In genomic region chr13:110913911-110914292, GRCh38 we compare ENCODE assay signal across 8 cellular contexts. TPM values are rescaled to one million over a fixed set of nuclear protein-coding genes. Genes with fewer than 3 reads are reported as not detected.
DNase-seq lines count a peak whose midpoint lies in the region; ATAC-seq and TF ChIP-seq lines count a peak whose summit lies in the region.

No MANE protein-coding gene starts in this region.

- H3K9me3 ChIP-seq in ES-I3 (ENCODE audit: control insufficient read depth, insufficient read depth, low read length) (no peaks in the 10 kb centered on the region), MG63 (no peaks in the 10 kb centered on the region), uterus (no peaks in the 10 kb centered on the region)

- peak overlapping the region; percentile 90 for H3K9ac ChIP-seq in ES-I3 (ENCODE audit: low read depth, low read length)
- H3K9ac ChIP-seq in mesendoderm (ENCODE audit: low read length), result peak overlapping the region; percentile 100

- H3K4me1 ChIP-seq in ES-I3 (ENCODE audit: insufficient read depth, low read length), result peaks cover 33% of the 10 kb centered on the region
- peaks cover 8% of the 10 kb centered on the region for H3K4me1 ChIP-seq in mesendoderm (ENCODE audit: control insufficient read depth, low read depth, low read length)
- H3K4me1 ChIP-seq in uterus, result peaks cover 4 to 7% of the 10 kb centered on the region in 2 donors

- DNase-seq in MG63, result no peak
- DNase-seq in cardiac fibroblast (ENCODE audit: low read depth in 2 of 2), result no peak
- no peak for DNase-seq in mesendoderm
- peak in 1 of 2 donors; percentile 46 for DNase-seq in uterus
- no peak for DNase-seq in DMS 273 treated with DMSO at 0.1 percent for 48 hours (lab: John Stamatoyannopoulos, UW)

- no peak overlapping the region for H2BK15ac ChIP-seq in mesendoderm (replicated peaks; ENCODE audit: low read depth)

- no peaks in the 10 kb centered on the region for H3K27me3 ChIP-seq in MG63
- H3K27me3 ChIP-seq in mesendoderm (ENCODE audit: insufficient read depth, low read length, poor library complexity), result no peaks in the 10 kb centered on the region
- H3K27me3 ChIP-seq in uterus, result no peaks in the 10 kb centered on the region

- H3K4me3 ChIP-seq in MG63 (peak overlapping the region; percentile 100), cardiac fibroblast (replicated peaks in 1 of 2; ENCODE audit: low read depth in 2 of 2, low read length in 2 of 2) (peak overlapping the region; percentile 99), mesendoderm (ENCODE audit: low read length) (peak overlapping the region; percentile 99), uterus (peak overlapping the region; percentile 86 to 100)

- ATAC-seq in GM21381 (IDR thresholded peaks at IDR 0.05; ENCODE audit: unreplicated experiment), result no peak
- ATAC-seq in HG03135 (IDR thresholded peaks at IDR 0.05; ENCODE audit: unreplicated experiment), result no peak

- intact Hi-C loops in uterus (cut with DNase I; ENCODE audit: low total_unique reads), result loop anchor here (10.0 kb wide), 1 partner anchor 199 kb away; the partner anchor contains the start of gene ING1

- no peaks in the 10 kb centered on the region for H3K79me1 ChIP-seq in mesendoderm (ENCODE audit: low read length)

- H3K23ac ChIP-seq in mesendoderm (ENCODE audit: low read length), result peak overlapping the region; percentile 99

- TF ChIP-seq POLR2A in uterus (IDR thresholded peaks at IDR 0.05), result no peak

- H3K27ac ChIP-seq in mesendoderm (ENCODE audit: low read depth, low read length) (peak overlapping the region; percentile 94), uterus (peak overlapping the region; percentile 99 to 100)

- H3K18ac ChIP-seq in mesendoderm (ENCODE audit: low read length), result peak overlapping the region; percentile 86

- peak overlapping the region; percentile 95 for H3K4me2 ChIP-seq in mesendoderm (ENCODE audit: low read length)

- peaks cover 54% of the 10 kb centered on the region for H3K79me2 ChIP-seq in mesendoderm (ENCODE audit: control insufficient read depth, insufficient read depth, low read length)

- peak overlapping the region; percentile 68 for H2BK120ac ChIP-seq in mesendoderm (ENCODE audit: low read depth, low read length)

- H3K4ac ChIP-seq in mesendoderm (ENCODE audit: low read depth, low read length), result peak overlapping the region; percentile 91

- no peak overlapping the region for H2BK5ac ChIP-seq in mesendoderm (ENCODE audit: low read length)

- WGBS in mesendoderm (ENCODE audit: extremely low coverage, insufficient coverage, low lambda C conversion rate), result no CpG with 5 or more reads among the region's 26 CpGs

- H3K56ac ChIP-seq in mesendoderm (ENCODE audit: low read length), result peak overlapping the region; percentile 100

- H4K8ac ChIP-seq in mesendoderm (ENCODE audit: low read depth, low read length), result no peak overlapping the region

- H4K5ac ChIP-seq in mesendoderm (ENCODE audit: low read length), result no peak overlapping the region

- peaks cover 8% of the 10 kb centered on the region; the same call in 1 of the 2 replicates for H3K36me3 ChIP-seq in ES-I3 (ENCODE audit: insufficient read depth, low read length)
- H3K36me3 ChIP-seq in MG63, result peaks cover 31% of the 10 kb centered on the region
- no peaks in the 10 kb centered on the region for H3K36me3 ChIP-seq in mesendoderm (ENCODE audit: control insufficient read depth, insufficient read depth, low read length)
- no peaks in the 10 kb centered on the region for H3K36me3 ChIP-seq in uterus

- no peak for TF ChIP-seq CTCF in cardiac fibroblast (IDR thresholded peaks at IDR 0.05; ENCODE audit: low read depth, low read length)
- no peak for TF ChIP-seq CTCF in uterus (IDR thresholded peaks at IDR 0.05)

- H2AK5ac ChIP-seq in mesendoderm (ENCODE audit: low read length), result no peak overlapping the region

RNA-seq across cellular contexts. Expression of gene ANKRD10, which starts 1.0 kb away (rescaled TPM):
- total RNA-seq in MG63 (2014; rRNA removed; shearing (Covaris generic); ENCODE audit: low replicate concordance), result 35.9 and 78.6 TPM in 2 replicates
- 49.3 TPM for polyA plus RNA-seq in mesendoderm (2013, experiment 1 of 2)
- 49.3 TPM for polyA plus RNA-seq in mesendoderm (2013, experiment 2 of 2)
- total RNA-seq in uterus, result 100 to 1,000 TPM; 128 to 268 (median 235) TPM
